ENCODE assay signal across 10 cellular contexts in genomic region chr12:65878540-65878939, GRCh38. TPM values are rescaled to one million over a fixed set of nuclear protein-coding genes. Genes with fewer than 3 reads are reported as not detected.
DNase-seq lines count a peak whose midpoint lies in the region; ATAC-seq and TF ChIP-seq lines count a peak whose summit lies in the region.
"Had no signal": no experiment of that assay in that cellular context is flagged by ENCODE, and none has a peak within 500 bp of the region (broad histone marks: within the 10 kb centered on the region; RNA-seq: fewer than 3 reads in every experiment).

No MANE protein-coding gene starts in this region.

- no peaks in the 10 kb centered on the region for H3K27me3 Mint-ChIP-seq in brain
- peaks cover 25% of the 10 kb centered on the region for H3K27me3 Mint-ChIP-seq in activated T-helper 17 cell treated with anti-CD3 and anti-CD28 coated beads, Interleukin-2, amount 50 U/mL, for 72 hours
- H3K27me3 Mint-ChIP-seq in activated T-cell treated with anti-CD3 and anti-CD28 coated beads, Interleukin-2, amount 50 U/mL, for 4 hours (ENCODE audit: low read depth), result peaks cover 16% of the 10 kb centered on the region

- H3K27ac ChIP-seq in HEK293 (ENCODE audit: extremely low read depth, low read depth, low read length) (no peak overlapping the region), liver (ENCODE audit: low read depth in 1 of 2, low read length in 2 of 2) (no peak overlapping the region)

- in situ Hi-C loops in ACHN (cut with HindIII; ENCODE audit: low pct_ligation_motif_present, low pct_unique_long_range_greater_than_20kb, low sequenced_read_pairs), result no loop called here

- no peak overlapping the region for H3K4me3 ChIP-seq in HEK293 (ENCODE audit: low read depth, low read length)
- H3K4me3 ChIP-seq in liver (ENCODE audit: low read depth in 1 of 3, low read length in 3 of 3), result no peak overlapping the region

- TF ChIP-seq CTCF in HEK293 (tag by site-specific recombination; IDR thresholded peaks at IDR 0.05) (peak; percentile 22; the same call in 1 of the 2 replicates), brain (conservative IDR thresholded peaks at IDR 0.05) (peak; percentile 19 to 31), liver (IDR thresholded peaks at IDR 0.05; ENCODE audit: low read depth, low read length, missing input control) (peak; percentile 18)

- peak overlapping the region in 2 of 5 experiments; percentile 20 to 72 for H3K27ac Mint-ChIP-seq in brain
- H3K27ac Mint-ChIP-seq in activated T-helper 17 cell treated with anti-CD3 and anti-CD28 coated beads, Interleukin-2, amount 50 U/mL, for 72 hours, result no peak overlapping the region
- H3K27ac Mint-ChIP-seq: activated T-cell treated with anti-CD3 and anti-CD28 coated beads, Interleukin-2, amount 50 U/mL, for 72 hours had no signal

- peak overlapping the region in 1 of 5 experiments; percentile 8 for H3K4me3 Mint-ChIP-seq in brain
- H3K4me3 Mint-ChIP-seq in activated T-helper 17 cell treated with anti-CD3 and anti-CD28 coated beads, Interleukin-2, amount 50 U/mL, for 72 hours, result no peak overlapping the region
- H3K4me3 Mint-ChIP-seq in activated T-cell treated with anti-CD3 and anti-CD28 coated beads, Interleukin-2, amount 50 U/mL, for 4 hours, result no peak overlapping the region
- H3K4me3 Mint-ChIP-seq: activated T-cell treated with anti-CD3 and anti-CD28 coated beads, Interleukin-2, amount 50 U/mL, for 72 hours had no signal

- ATAC-seq in activated T-helper 17 cell treated with anti-CD3 and anti-CD28 coated beads, Interleukin-2, amount 50 U/mL, for 72 hours (replicated peaks), result no peak
- ATAC-seq in activated T-cell treated with anti-CD3 and anti-CD28 coated beads, Interleukin-2, amount 50 U/mL, for 4 hours, result no peak
- ATAC-seq in HG02610 (IDR thresholded peaks at IDR 0.05; ENCODE audit: unreplicated experiment), result no peak
- ATAC-seq: activated T-cell treated with anti-CD3 and anti-CD28 coated beads, Interleukin-2, amount 50 U/mL, for 72 hours had no signal

- 59% methylated on average over 2 of the region's 2 CpGs for WGBS in liver

- H3K36me3 Mint-ChIP-seq in brain, result no peaks in the 10 kb centered on the region
- H3K36me3 Mint-ChIP-seq in activated T-helper 17 cell treated with anti-CD3 and anti-CD28 coated beads, Interleukin-2, amount 50 U/mL, for 72 hours (ENCODE audit: low read depth), result no peaks in the 10 kb centered on the region
- H3K36me3 Mint-ChIP-seq in activated T-cell treated with anti-CD3 and anti-CD28 coated beads, Interleukin-2, amount 50 U/mL, for 4 hours (ENCODE audit: insufficient read depth), result no peaks in the 10 kb centered on the region

- peaks cover 0 to 8% (median 0%) of the 10 kb centered on the region in 4 donors for H3K27me3 ChIP-seq in liver (ENCODE audit: control insufficient read depth in 4 of 4, insufficient read depth in 4 of 4, low read length in 3 of 4)

- H3K4me1 ChIP-seq in HEK293 (ENCODE audit: control insufficient read depth, insufficient read depth, low read length), result peaks cover 50% of the 10 kb centered on the region
- peaks cover 0 to 9% (median 2%) of the 10 kb centered on the region in 4 donors for H3K4me1 ChIP-seq in liver (ENCODE audit: control insufficient read depth in 4 of 4, insufficient read depth in 4 of 4, low read length in 3 of 4)

- DNase-seq in ACHN, result peak; percentile 52
- DNase-seq in stimulated activated CD4-positive, alpha-beta T cell treated with anti-CD3 and anti-CD28 coated beads, Interleukin-4, amount 100 ng/mL, for 24 hours, result no peak
- DNase-seq in activated T-cell treated with anti-CD3 and anti-CD28 coated beads, Interleukin-2, amount 50 U/mL, for 4 hours, result no peak
- DNase-seq: activated T-cell treated with anti-CD3 and anti-CD28 coated beads, Interleukin-2, amount 50 U/mL, for 72 hours had no signal

- H3K9me3 ChIP-seq in HEK293 (ENCODE audit: control insufficient read depth, insufficient read depth, low read depth, low read length) (no peaks in the 10 kb centered on the region), liver (ENCODE audit: control insufficient read depth in 4 of 4, low read length in 3 of 4) (no peaks in the 10 kb centered on the region)

- peaks cover 67% of the 10 kb centered on the region for H3K4me1 Mint-ChIP-seq in brain
- H3K4me1 Mint-ChIP-seq in activated T-helper 17 cell treated with anti-CD3 and anti-CD28 coated beads, Interleukin-2, amount 50 U/mL, for 72 hours, result no peaks in the 10 kb centered on the region
- H3K4me1 Mint-ChIP-seq in activated T-cell treated with anti-CD3 and anti-CD28 coated beads, Interleukin-2, amount 50 U/mL, for 4 hours (ENCODE audit: low read depth), result no peaks in the 10 kb centered on the region

- no peaks in the 10 kb centered on the region for H3K36me3 ChIP-seq in HEK293 (ENCODE audit: control insufficient read depth in 2 of 2, insufficient read depth in 1 of 2, low read length in 2 of 2)
- no peaks in the 10 kb centered on the region for H3K36me3 ChIP-seq in liver (ENCODE audit: control insufficient read depth in 4 of 4, insufficient read depth in 3 of 4, low read depth in 1 of 4, low read length in 3 of 4)

- H3K9ac ChIP-seq in liver (ENCODE audit: low read depth in 1 of 2, low read length in 2 of 2), result no peak overlapping the region

- POLR2A ChIA-PET in HEK293 (lab: Yijun Ruan, JAX), result interaction anchor here (0.6 to 1.1 kb wide), 2 partner anchors 137 to 234 kb away, joined by 3 to 5 read pairs; no protein-coding TSS in a partner anchor

- H3K9me3 Mint-ChIP-seq in brain, result no peaks in the 10 kb centered on the region
- no peaks in the 10 kb centered on the region for H3K9me3 Mint-ChIP-seq in activated T-helper 17 cell treated with anti-CD3 and anti-CD28 coated beads, Interleukin-2, amount 50 U/mL, for 72 hours
- no peaks in the 10 kb centered on the region for H3K9me3 Mint-ChIP-seq in activated T-cell treated with anti-CD3 and anti-CD28 coated beads, Interleukin-2, amount 50 U/mL, for 4 hours
- H3K9me3 Mint-ChIP-seq: activated T-cell treated with anti-CD3 and anti-CD28 coated beads, Interleukin-2, amount 50 U/mL, for 72 hours had no signal

- CTCF ChIA-PET in HEK293 (lab: Yijun Ruan, JAX), result interaction anchor here (0.6 to 3.1 kb wide), 19 partner anchors 9 to 748 kb away, joined by 3 to 15 read pairs (median 4); partner anchors contain the start of gene HMGA2

- TF ChIP-seq RAD21 in liver (IDR thresholded peaks at IDR 0.05), result peak; percentile 45 to 64

TF ChIP-seq in HEK293, 187 proteins besides CTCF, POLR2A, EP300 and RAD21 (continues in another document):
- TF ChIP-seq ZBTB17 (tag by site-specific recombination; IDR thresholded peaks at IDR 0.05), result 0 out of 2 replicates have a peak, but pooled peaks have one; percentile 19
- no peak for TF ChIP-seq ZNF548 (tag by site-specific recombination; IDR thresholded peaks at IDR 0.05)
- TF ChIP-seq PATZ1 (tag by site-specific recombination; IDR thresholded peaks at IDR 0.05), result no peak

TF ChIP-seq in liver, 16 proteins besides CTCF, POLR2A, EP300 and RAD21:
- no peak for TF ChIP-seq FOXA2 (IDR thresholded peaks at IDR 0.05)
- no peak for TF ChIP-seq EGR1 (IDR thresholded peaks at IDR 0.05; ENCODE audit: low read depth in 2 of 2)
- TF ChIP-seq SP1 (IDR thresholded peaks at IDR 0.05), result no peak
- TF ChIP-seq RXRA (IDR thresholded peaks at IDR 0.05), result no peak
- no peak for TF ChIP-seq NR2F2 (IDR thresholded peaks at IDR 0.05)
- TF ChIP-seq HNF4G (IDR thresholded peaks at IDR 0.05), result no peak
- TF ChIP-seq TAF1 (conservative IDR thresholded peaks at IDR 0.05), result no peak
- TF ChIP-seq MAX (IDR thresholded peaks at IDR 0.05), result no peak
- no peak for TF ChIP-seq GABPA (IDR thresholded peaks at IDR 0.05 in 1 of 2, conservative IDR thresholded peaks at IDR 0.05 in 1 of 2)
- no peak for TF ChIP-seq JUND (IDR thresholded peaks at IDR 0.05)

RNA-seq across cellular contexts. Expression of gene HMGA2, which starts 54.3 kb away (rescaled TPM):
- polyA plus RNA-seq in brain (ENCODE audit: insufficient read depth, low read depth, low replicate concordance) (not detected), liver (not detected)
- total RNA-seq in liver, result 1 to 10 TPM in 1 of 2 donors, not detected in 1; 7.8 TPM
- total RNA-seq in activated T-helper 17 cell treated with anti-CD3 and anti-CD28 coated beads, Interleukin-2, amount 50 U/mL, for 72 hours, result not detected
- total RNA-seq in activated T-cell treated with anti-CD3 and anti-CD28 coated beads, Interleukin-2, amount 50 U/mL, for 4 hours, result under 1 TPM; 0.11 to 0.30 (median 0.14) TPM
- total RNA-seq: activated T-cell treated with anti-CD3 and anti-CD28 coated beads, Interleukin-2, amount 50 U/mL, for 72 hours; NCI-H460 had no signal
